11 cellular contexts compared by ENCODE assay signal in the genomic region with DNA sequence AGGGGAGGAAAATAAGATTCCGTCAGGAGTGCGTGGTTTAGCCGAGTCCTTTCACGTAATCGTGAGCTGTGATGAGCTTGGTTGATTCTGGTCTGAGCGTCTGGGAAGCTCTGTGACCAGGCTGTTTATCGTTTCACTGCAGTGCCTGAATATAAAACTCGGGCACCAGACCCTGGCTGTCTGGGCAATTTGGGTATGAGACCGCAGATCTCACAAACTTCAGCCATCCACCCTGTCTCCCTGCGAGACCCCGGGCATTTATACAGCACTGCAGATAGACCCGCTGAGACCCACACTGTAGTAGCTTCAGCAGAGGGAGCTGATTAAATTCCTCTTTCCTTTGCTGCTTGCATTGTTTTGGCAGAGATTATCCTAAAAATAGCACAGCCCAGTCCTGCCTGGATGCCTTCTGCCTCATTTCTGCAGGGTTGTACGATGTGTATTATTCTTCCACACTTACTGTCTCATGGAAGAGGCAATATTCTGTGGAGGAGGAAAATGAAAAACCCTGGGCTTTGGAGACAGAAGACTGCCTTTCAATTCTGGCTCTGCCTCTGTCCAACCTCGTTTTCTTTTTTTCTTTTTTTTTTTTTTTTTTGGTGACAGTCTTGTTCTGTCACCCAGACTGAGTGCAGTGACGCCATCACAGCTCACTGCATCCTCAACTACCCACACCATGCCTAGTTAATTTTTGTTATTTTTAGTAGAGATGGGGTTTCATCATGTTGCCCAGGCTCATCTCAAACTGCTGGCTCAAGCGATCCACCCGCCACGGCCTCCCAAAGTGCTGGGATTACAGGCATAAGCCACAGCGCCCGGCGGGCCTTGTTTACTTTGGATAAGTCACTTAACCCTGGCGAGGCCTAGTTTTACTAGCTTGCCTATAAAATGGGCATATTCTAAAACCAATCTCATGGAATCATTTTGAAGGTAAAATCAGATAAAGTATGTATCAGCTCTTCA.
DNase-seq lines count a peak whose midpoint lies in the region; ATAC-seq and TF ChIP-seq lines count a peak whose summit lies in the region.
"Had no signal": no experiment of that assay in that cellular context is flagged by ENCODE, and none has a peak within 500 bp of the region (broad histone marks: within the 10 kb centered on the region; RNA-seq: fewer than 3 reads in every experiment).

No MANE protein-coding gene starts in this region.

- TF ChIP-seq CTCF in BE2C (IDR thresholded peaks at IDR 0.05; ENCODE audit: low read depth, low read length) (no peak), right atrium auricular region (IDR thresholded peaks at IDR 0.05) (no peak), H9 (conservative IDR thresholded peaks at IDR 0.05) (no peak)

- no peak overlapping the region for H3K18ac ChIP-seq in H9 (ENCODE audit: insufficient read length, low read depth, low read length)

- no peak overlapping the region for H2AK5ac ChIP-seq in H9 (ENCODE audit: insufficient read length, low read length)

- H3K27me3 ChIP-seq in BE2C = no peaks in the 10 kb centered on the region
- no peaks in the 10 kb centered on the region for H3K27me3 ChIP-seq in right atrium auricular region
- H3K27me3 ChIP-seq in H9 (ENCODE audit: insufficient read depth, low read length) = no peaks in the 10 kb centered on the region

- no peaks in the 10 kb centered on the region for H3K4me1 ChIP-seq in BE2C
- H3K4me1 ChIP-seq in right atrium auricular region = peaks cover 0 to 20% of the 10 kb centered on the region in 2 donors
- no peaks in the 10 kb centered on the region for H3K4me1 ChIP-seq in H9 (ENCODE audit: insufficient read depth, low read length)

- no peak for ATAC-seq in GM21528 (IDR thresholded peaks at IDR 0.05; ENCODE audit: low FRiP score, unreplicated experiment)
- ATAC-seq: natural killer cell treated with Interleukin-12 subunit alpha and Interleukin-12 subunit beta and Interleukin-15 and Interleukin-18, amount 100 ng/mL, for 72 hours had no signal

- H3K79me2 ChIP-seq in H9 (ENCODE audit: insufficient read depth, low read length) = no peaks in the 10 kb centered on the region

- no peak overlapping the region for H3K23ac ChIP-seq in H9 (ENCODE audit: insufficient read length, low read depth, low read length)

- H3K9me3 Mint-ChIP-seq in H9 = no peaks in the 10 kb centered on the region
- H3K9me3 Mint-ChIP-seq: natural killer cell treated with Interleukin-12 subunit alpha and Interleukin-12 subunit beta and Interleukin-15 and Interleukin-18, amount 100 ng/mL, for 72 hours had no signal

- H3K27me3 Mint-ChIP-seq in H9 (ENCODE audit: low read depth) = no peaks in the 10 kb centered on the region; the same call in none of the 2 replicates

- H4K20me1 ChIP-seq in H9 (ENCODE audit: control insufficient read depth, insufficient read depth, insufficient read length) = no peaks in the 10 kb centered on the region

- H3K4me2 ChIP-seq in H9 (ENCODE audit: insufficient read depth, insufficient read length, low read length) = no peak overlapping the region

- no peak overlapping the region for H2BK12ac ChIP-seq in H9 (ENCODE audit: insufficient read length, low read depth, low read length)

- no peak overlapping the region for H3K4ac ChIP-seq in H9 (ENCODE audit: low read depth, low read length)

- H3K27ac Mint-ChIP-seq in H9 = peak overlapping the region in 1 of 3 experiments; percentile 15; a peak in 1 of 7 replicates
- H3K27ac Mint-ChIP-seq: CD14-positive monocyte; natural killer cell treated with Interleukin-12 subunit alpha and Interleukin-12 subunit beta and Interleukin-15 and Interleukin-18, amount 100 ng/mL, for 72 hours had no signal

- H3K4me3 Mint-ChIP-seq in H9 = no peak overlapping the region
- H3K4me3 Mint-ChIP-seq: CD14-positive monocyte; natural killer cell treated with Interleukin-12 subunit alpha and Interleukin-12 subunit beta and Interleukin-15 and Interleukin-18, amount 100 ng/mL, for 72 hours had no signal

- H3K27ac ChIP-seq in right atrium auricular region (peak overlapping the region; percentile 66 to 91), H9 (ENCODE audit: insufficient read length, low read depth, low read length) (no peak overlapping the region)

- peaks cover 12 to 16% of the 10 kb centered on the region in 2 experiments for H3K4me1 Mint-ChIP-seq in H9
- H3K4me1 Mint-ChIP-seq: CD14-positive monocyte had no signal

- H2BK15ac ChIP-seq in H9 (ENCODE audit: low read depth, low read length) = no peak overlapping the region

- no CpG with 5 or more reads among the region's 22 CpGs for WGBS in H9 (ENCODE audit: extremely low coverage, insufficient read length, low lambda C conversion rate)

- H3K9me3 ChIP-seq in BE2C (no peaks in the 10 kb centered on the region), right atrium auricular region (no peaks in the 10 kb centered on the region), H9 (ENCODE audit: control insufficient read depth, low read depth, low read length) (no peaks in the 10 kb centered on the region)

- DNase-seq in BE2C (peak; percentile 16), amygdala (lab: John Stamatoyannopoulos, UW) (peak in 29 of 56 donors; percentile 2 to 73 (median 18)), right atrium auricular region (ENCODE audit: low spot score) (no peak), retina (peak; percentile 68), HUDEP-2 (lab: John Stamatoyannopoulos, UW; ENCODE audit: unreplicated experiment in 76 of 76) (no peak), H9 (no peak), NCI-H1417 (lab: John Stamatoyannopoulos, UW) (no peak)
- DNase-seq: MV-4-11 had no signal

- H3K4me3 ChIP-seq in BE2C (ENCODE audit: low read depth, low read length) (peak overlapping the region; percentile 54), right atrium auricular region (peak overlapping the region; percentile 36 to 49)

- no peak overlapping the region for H2BK20ac ChIP-seq in H9 (ENCODE audit: low read depth, low read length, poor library complexity, severe bottlenecking)

- no peak overlapping the region for H2BK120ac ChIP-seq in H9 (ENCODE audit: low read depth, low read length, poor library complexity, severe bottlenecking)

- H4K91ac ChIP-seq in H9 (ENCODE audit: insufficient read length, low read depth, low read length) = no peak overlapping the region

- no peak overlapping the region for H2BK5ac ChIP-seq in H9 (ENCODE audit: insufficient read length, low read length)

- H3K9ac ChIP-seq in H9 (ENCODE audit: extremely low read depth, insufficient read length, low read length) = no peak overlapping the region

- no peaks in the 10 kb centered on the region for H3K36me3 Mint-ChIP-seq in H9 (ENCODE audit: insufficient read depth in 1 of 3, low read depth in 3 of 3)
- H3K36me3 Mint-ChIP-seq: CD14-positive monocyte; natural killer cell treated with Interleukin-12 subunit alpha and Interleukin-12 subunit beta and Interleukin-15 and Interleukin-18, amount 100 ng/mL, for 72 hours had no signal

- H3K36me3 ChIP-seq in BE2C (no peaks in the 10 kb centered on the region), right atrium auricular region (no peaks in the 10 kb centered on the region)

- no peak overlapping the region; the same call in 1 of the 2 replicates for H3K14ac ChIP-seq in H9 (ENCODE audit: insufficient read depth, low read length)

- no peaks in the 10 kb centered on the region for H3K79me1 ChIP-seq in H9 (ENCODE audit: insufficient read depth, low read depth, low read length, poor library complexity, severe bottlenecking)

- H3K56ac ChIP-seq in H9 (ENCODE audit: insufficient read length, low read depth, low read length) = no peak overlapping the region

- H2AFZ ChIP-seq in H9 (ENCODE audit: low read length) = no peak overlapping the region

- no peak overlapping the region for H4K5ac ChIP-seq in H9 (ENCODE audit: insufficient read length, low read depth, low read length)

- no peaks in the 10 kb centered on the region for H3K23me2 ChIP-seq in H9 (ENCODE audit: insufficient read length, low read depth, low read length, poor library complexity, severe bottlenecking)

- H3T11ph ChIP-seq in H9 (ENCODE audit: low read length) = no peak overlapping the region

- H4K8ac ChIP-seq in H9 (replicated peaks; ENCODE audit: insufficient read length, low read depth, low read length) = no peak overlapping the region

Comparison
In these comparisons a context has a peak if more than half of its experiments do, and no peak if none do; other contexts are left out.
1. DNase-seq: peak in BE2C (single experiment), amygdala (29 of 56) and retina (single experiment); none in right atrium auricular region (single experiment), HUDEP-2 (0 of 76), H9 (single experiment) and NCI-H1417 (0 of 3).